In the genomic region with DNA sequence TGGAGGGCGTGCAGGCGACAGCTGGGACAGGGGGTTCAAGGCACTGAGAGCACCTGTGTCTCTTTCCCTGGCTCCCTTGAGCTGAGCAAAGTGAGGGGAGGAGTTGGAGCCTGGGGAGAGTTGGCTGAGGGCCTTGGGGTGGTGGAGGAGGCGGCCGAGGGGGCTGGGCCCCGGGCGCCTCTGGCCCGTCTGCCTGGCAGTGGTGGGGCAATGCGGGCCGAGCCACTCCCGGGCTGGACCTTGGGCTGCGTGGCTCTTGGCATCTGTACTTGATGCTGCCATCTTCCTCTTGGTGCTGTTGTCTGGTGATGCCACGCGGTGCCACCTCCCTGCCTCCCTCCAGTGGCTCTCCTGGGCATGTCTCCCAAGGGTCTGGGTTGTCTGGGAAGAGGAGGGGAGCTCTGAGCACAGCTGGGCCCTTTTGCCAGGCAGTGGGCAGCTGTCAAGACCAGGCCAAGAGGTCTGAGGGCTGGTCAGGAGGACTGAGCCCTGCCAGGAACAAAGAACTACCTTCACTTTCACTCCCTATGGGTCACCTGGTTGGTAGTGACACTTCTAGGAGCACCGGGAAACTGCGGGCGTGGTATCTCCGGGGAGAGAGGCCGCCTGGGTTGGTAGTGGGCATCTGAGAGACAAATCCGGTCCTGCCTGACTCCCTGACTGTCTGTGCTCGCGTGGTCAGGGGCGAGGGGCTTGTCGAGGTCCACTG, we compare ENCODE assay signal across 1 cellular context.
TF ChIP-seq lines count a peak whose summit lies in the region.

No MANE protein-coding gene starts in this region.

TF ChIP-seq in HCT116, 20 proteins besides CTCF, POLR2A, EP300 and RAD21:
- TF ChIP-seq CEBPB (IDR thresholded peaks at IDR 0.05; ENCODE audit: low read depth) (no peak), YY1 (IDR thresholded peaks at IDR 0.05; ENCODE audit: extremely low read depth, insufficient replicate concordance, low read depth, low read length) (peak; percentile 7)
